In the genomic region with DNA sequence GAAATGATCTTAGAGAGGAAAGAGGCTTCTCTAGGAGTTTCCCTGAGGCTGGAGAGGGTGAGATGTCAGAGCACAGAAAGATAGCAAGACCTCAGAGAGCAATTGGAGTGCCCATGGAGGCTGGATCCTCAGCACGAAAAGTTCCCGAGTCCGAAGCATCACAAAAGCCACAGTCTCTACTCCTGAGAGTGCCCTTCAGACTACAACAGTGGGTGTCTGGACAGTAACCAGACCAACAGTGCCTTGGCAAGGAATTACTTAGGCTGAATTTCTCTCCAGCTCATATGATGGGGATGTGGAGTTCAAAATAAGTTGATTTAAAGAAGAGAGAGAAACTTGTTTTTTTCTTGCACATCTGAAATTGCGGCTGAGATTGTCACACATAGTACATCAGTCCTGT, we compare ENCODE assay signal across 17 cellular contexts. TPM values are rescaled to one million over a fixed set of nuclear protein-coding genes. Genes with fewer than 3 reads are reported as not detected.
DNase-seq lines count a peak whose midpoint lies in the region; ATAC-seq and TF ChIP-seq lines count a peak whose summit lies in the region.
"Had no signal": no experiment of that assay in that cellular context is flagged by ENCODE, and none has a peak within 500 bp of the region (broad histone marks: within the 10 kb centered on the region; RNA-seq: fewer than 3 reads in every experiment).

No MANE protein-coding gene starts in this region.

- H4K8ac ChIP-seq in mesenchymal stem cell (ENCODE audit: low read length): no peak overlapping the region

- H3K4me3 ChIP-seq in heart left ventricle (peak overlapping the region in 1 of 12 donors; percentile 9), mesenchymal stem cell (ENCODE audit: insufficient read depth in 1 of 2, low read depth in 1 of 2, low read length in 2 of 2) (no peak overlapping the region), subcutaneous abdominal adipose tissue (ENCODE audit: low read depth in 1 of 5, low read length in 5 of 5) (no peak overlapping the region)
- H3K4me3 ChIP-seq: SK-N-MC had no signal

- H3K18ac ChIP-seq in mesenchymal stem cell (ENCODE audit: low read depth in 1 of 2, low read length in 2 of 2): no peak overlapping the region

- WGBS in heart left ventricle, 4 donors: 55 to 72% (median 63%) methylated on average over 4 of the region's 4 CpGs
- WGBS in mesenchymal stem cell: 100% methylated on average over 1 of the region's 4 CpGs

- no peak overlapping the region for H2BK15ac ChIP-seq in mesenchymal stem cell (ENCODE audit: low read depth, poor library complexity, severe bottlenecking)

- peaks cover 0 to 27% (median 7%) of the 10 kb centered on the region in 12 donors for H3K4me1 ChIP-seq in heart left ventricle
- H3K4me1 ChIP-seq in mesenchymal stem cell (ENCODE audit: control insufficient read depth, insufficient read depth, low read depth, low read length): no peaks in the 10 kb centered on the region
- peaks cover 0 to 37% (median 20%) of the 10 kb centered on the region in 5 donors for H3K4me1 ChIP-seq in subcutaneous abdominal adipose tissue (ENCODE audit: control insufficient read depth in 5 of 5, insufficient read depth in 5 of 5, low read length in 5 of 5)
- H3K4me1 ChIP-seq: Caco-2 had no signal

- no peak overlapping the region for H3K4me2 ChIP-seq in mesenchymal stem cell (ENCODE audit: low read length, poor library complexity, severe bottlenecking)

- H4K91ac ChIP-seq in mesenchymal stem cell (ENCODE audit: low read length): no peak overlapping the region

- no peak overlapping the region for H3K4ac ChIP-seq in mesenchymal stem cell (ENCODE audit: low read depth in 1 of 2, low read length in 2 of 2)

- TF ChIP-seq CTCF in heart left ventricle (IDR thresholded peaks at IDR 0.05): no peak

- ATAC-seq in heart left ventricle (peak; percentile 79 to 86 (median 82)), GM19467 (IDR thresholded peaks at IDR 0.05; ENCODE audit: unreplicated experiment) (no peak), GM21367 (IDR thresholded peaks at IDR 0.05; ENCODE audit: unreplicated experiment) (no peak)

- TF ChIP-seq POLR2A in heart left ventricle (IDR thresholded peaks at IDR 0.05): no peak

- intact Hi-C loops in heart left ventricle (cut with DNase I): no loop called here

- no peaks in the 10 kb centered on the region for H3K79me1 ChIP-seq in mesenchymal stem cell (replicated peaks; ENCODE audit: low read length, poor library complexity, severe bottlenecking)

- no peak overlapping the region for H2BK5ac ChIP-seq in mesenchymal stem cell (ENCODE audit: low read depth, low read length, poor library complexity, severe bottlenecking)

- H3K27me3 ChIP-seq in heart left ventricle: no peaks in the 10 kb centered on the region
- H3K27me3 ChIP-seq in mesenchymal stem cell (ENCODE audit: control insufficient read depth in 1 of 2, insufficient read depth in 1 of 2, low read length in 2 of 2): peaks cover 9% of the 10 kb centered on the region in 2 experiments
- H3K27me3 ChIP-seq in subcutaneous abdominal adipose tissue (ENCODE audit: control insufficient read depth in 5 of 5, insufficient read depth in 4 of 5, low read length in 5 of 5): no peaks in the 10 kb centered on the region

- no peak overlapping the region for H3K23ac ChIP-seq in mesenchymal stem cell (ENCODE audit: low read length in 2 of 2)

- H3K9me3 ChIP-seq in heart left ventricle (no peaks in the 10 kb centered on the region), mesenchymal stem cell (ENCODE audit: control insufficient read depth, low read length) (no peaks in the 10 kb centered on the region), subcutaneous abdominal adipose tissue (ENCODE audit: control insufficient read depth in 5 of 5, low read length in 5 of 5) (no peaks in the 10 kb centered on the region)
- H3K9me3 ChIP-seq: Caco-2 had no signal

- no peak overlapping the region for H2AK5ac ChIP-seq in mesenchymal stem cell (ENCODE audit: low read length, severe bottlenecking)

- H3K36me3 ChIP-seq in heart left ventricle (no peaks in the 10 kb centered on the region), mesenchymal stem cell (ENCODE audit: control insufficient read depth in 1 of 2, insufficient read depth in 2 of 2, low read depth in 1 of 2, low read length in 2 of 2) (no peaks in the 10 kb centered on the region), subcutaneous abdominal adipose tissue (ENCODE audit: control insufficient read depth in 5 of 5, insufficient read depth in 5 of 5, low read length in 5 of 5) (no peaks in the 10 kb centered on the region)

- no peak overlapping the region for H2BK120ac ChIP-seq in mesenchymal stem cell (ENCODE audit: low read depth, low read length)

- H3K27ac ChIP-seq in heart left ventricle (peak overlapping the region in 10 of 12 donors; percentile 35 to 72 (median 50)), mesenchymal stem cell (ENCODE audit: low read length, poor library complexity, severe bottlenecking) (no peak overlapping the region), subcutaneous abdominal adipose tissue (ENCODE audit: low read depth, low read length) (peak overlapping the region; percentile 67)
- H3K27ac ChIP-seq: SK-N-MC had no signal

- H2AFZ ChIP-seq in mesenchymal stem cell (ENCODE audit: low read depth, low read length): peak overlapping the region; percentile 14

- H3K9ac ChIP-seq in mesenchymal stem cell (ENCODE audit: low read length) (no peak overlapping the region), subcutaneous abdominal adipose tissue (ENCODE audit: low read length in 5 of 5) (no peak overlapping the region)

- peak; percentile 75 for DNase-seq in G401 (ENCODE audit: low spot score)
- DNase-seq in heart left ventricle: peak in 2 of 5 donors; percentile 27 to 34
- DNase-seq in mesenchymal stem cell: no peak
- DNase-seq in CD1c-positive myeloid dendritic cell (ENCODE audit: extremely low spot score): no peak
- DNase-seq: ACHN, Caco-2, KBM-7, NCI-H1417, NCI-H187, NCI-H2107, NCI-H510A, NCI-H748 treated with DMSO at 0.1 percent for 48 hours, SHP77 had no signal

- H3K14ac ChIP-seq in mesenchymal stem cell (ENCODE audit: low read length in 2 of 2): no peak overlapping the region

- in situ Hi-C loops in G401 (cut with HindIII; ENCODE audit: low sequenced_read_pairs): no loop called here

- H2BK12ac ChIP-seq in mesenchymal stem cell (ENCODE audit: low read length in 2 of 2): peak overlapping the region in 1 of 2 experiments; percentile 72

RNA-seq across cellular contexts. Expression of gene PSMA1, which starts 31.9 kb away (rescaled TPM):
- 389 and 414 TPM in 2 replicates for total RNA-seq in G401 (2014; rRNA removed; shearing (Covaris generic))
- 100 to 1,000 TPM in 8 of 9 donors, 10 to 100 TPM in 1; 95.5 to 136 (median 129) TPM for total RNA-seq in heart left ventricle
- polyA plus RNA-seq in heart left ventricle: 100 to 1,000 TPM; 149 to 152 TPM
- 239 TPM for polyA plus RNA-seq in mesenchymal stem cell (2013, experiment 1 of 2)
- polyA plus RNA-seq in mesenchymal stem cell (2013, experiment 2 of 2): 247 TPM

RNA-seq across cellular contexts. Expression of gene COPB1, which starts 52.5 kb away (rescaled TPM):
- total RNA-seq in G401 (2014; rRNA removed; shearing (Covaris generic)): 184 and 226 TPM in 2 replicates
- 10 to 100 TPM; 41.7 to 69.7 (median 51.3) TPM for total RNA-seq in heart left ventricle
- 10 to 100 TPM; 23.4 to 72.1 TPM for polyA plus RNA-seq in heart left ventricle
- 124 TPM for polyA plus RNA-seq in mesenchymal stem cell (2013, experiment 1 of 2)
- 130 TPM for polyA plus RNA-seq in mesenchymal stem cell (2013, experiment 2 of 2)

Comparison
In these comparisons a context has a peak if more than half of its experiments do, and no peak if none do; other contexts are left out.
1. ATAC-seq: peak in heart left ventricle (4 of 4); none in GM19467 (single experiment) and GM21367 (single experiment).